ENCODE assay signal across 26 cellular contexts in the genomic region with DNA sequence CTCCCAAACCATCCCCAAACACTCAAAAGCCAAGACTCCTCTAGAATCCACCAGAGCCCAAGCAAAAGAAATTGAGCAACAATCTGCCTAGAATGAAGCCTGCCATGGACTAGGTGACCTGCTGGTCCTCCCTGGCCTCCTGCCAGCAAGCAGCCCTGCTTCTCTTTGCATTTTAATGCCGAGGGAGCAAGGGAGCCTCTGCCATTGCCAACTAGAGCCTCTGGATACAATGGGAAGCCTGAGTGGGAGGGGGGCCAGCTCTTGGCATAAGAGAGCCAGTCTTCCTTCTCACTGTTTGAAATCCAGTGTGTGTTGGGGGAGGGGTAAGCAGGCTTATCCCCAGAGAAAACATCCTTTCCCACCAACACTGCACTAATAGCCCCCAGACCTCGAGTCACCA. TPM values are rescaled to one million over a fixed set of nuclear protein-coding genes. Genes with fewer than 3 reads are reported as not detected.
DNase-seq lines count a peak whose midpoint lies in the region; TF ChIP-seq lines count a peak whose summit lies in the region.
"Had no signal": no experiment of that assay in that cellular context is flagged by ENCODE, and none has a peak within 500 bp of the region (broad histone marks: within the 10 kb centered on the region; RNA-seq: fewer than 3 reads in every experiment).

No MANE protein-coding gene starts in this region.

- peaks cover 64 to 75% of the 10 kb centered on the region in 2 experiments for H3K9me3 Mint-ChIP-seq in H9
- H3K9me3 Mint-ChIP-seq in neural crest cell: no peaks in the 10 kb centered on the region
- H3K9me3 Mint-ChIP-seq in progenitor cell of endocrine pancreas (ENCODE audit: low read depth): peaks cover 3% of the 10 kb centered on the region
- H3K9me3 Mint-ChIP-seq: CD4-positive, alpha-beta T cell; T-helper 2 cell treated with Interferon-gamma antibody and Interleukin-4, amounts not matched to agents 5 μg/mL and 100 μg/mL, for 36 hours had no signal

- peaks cover 2% of the 10 kb centered on the region for H3K27me3 Mint-ChIP-seq in H9 (ENCODE audit: low read depth)
- no peaks in the 10 kb centered on the region for H3K27me3 Mint-ChIP-seq in neural crest cell (ENCODE audit: low read depth)
- no peaks in the 10 kb centered on the region for H3K27me3 Mint-ChIP-seq in progenitor cell of endocrine pancreas
- H3K27me3 Mint-ChIP-seq: CD4-positive, alpha-beta T cell had no signal

- no peak overlapping the region for H2BK12ac ChIP-seq in H9 (ENCODE audit: insufficient read length, low read depth, low read length)

- H2AFZ ChIP-seq in H9 (ENCODE audit: low read length): no peak overlapping the region
- H2AFZ ChIP-seq: GM23248 had no signal

- H3K4me1 ChIP-seq in H9 (ENCODE audit: insufficient read depth, low read length): no peaks in the 10 kb centered on the region; the same call in 1 of the 2 replicates
- H3K4me1 ChIP-seq: ascending aorta, gastrocnemius medialis, psoas muscle, thyroid gland had no signal

- no peak overlapping the region for H2BK20ac ChIP-seq in H9 (ENCODE audit: low read depth, low read length, poor library complexity, severe bottlenecking)

- H3K18ac ChIP-seq in H9 (ENCODE audit: insufficient read length, low read depth, low read length): no peak overlapping the region

- no peak overlapping the region for H3K4me2 ChIP-seq in H9 (ENCODE audit: insufficient read depth, insufficient read length, low read length)

- H3K14ac ChIP-seq in H9 (ENCODE audit: insufficient read depth, low read length): no peak overlapping the region

- H3K4me3 ChIP-seq in fibroblast of pulmonary artery (replicated peaks; ENCODE audit: low read depth, low read length): no peak overlapping the region
- H3K4me3 ChIP-seq: ascending aorta, gastrocnemius medialis, GM23248, psoas muscle, skin epidermis, thyroid gland had no signal

- H3K4me1 Mint-ChIP-seq in H9: peaks cover 26 to 54% of the 10 kb centered on the region in 2 experiments
- H3K4me1 Mint-ChIP-seq in neural crest cell: peaks cover 35% of the 10 kb centered on the region
- H3K4me1 Mint-ChIP-seq in progenitor cell of endocrine pancreas (ENCODE audit: low read depth): peaks cover 8% of the 10 kb centered on the region

- H4K5ac ChIP-seq in H9 (ENCODE audit: insufficient read length, low read depth, low read length): no peak overlapping the region

- TF ChIP-seq CTCF in H9 (conservative IDR thresholded peaks at IDR 0.05) (no peak), fibroblast of pulmonary artery (IDR thresholded peaks at IDR 0.05; ENCODE audit: low read length, missing control alignments) (no peak), neural crest cell (conservative IDR thresholded peaks at IDR 0.05) (no peak), progenitor cell of endocrine pancreas (IDR thresholded peaks at IDR 0.05; ENCODE audit: unreplicated experiment) (no peak)

- peak; percentile 64 for DNase-seq in H9
- DNase-seq in NCI-H345 (lab: John Stamatoyannopoulos, UW): peak; percentile 57
- peak; percentile 11 for DNase-seq in fibroblast of pulmonary artery (ENCODE audit: low read depth)
- no peak for DNase-seq in neural crest cell (ENCODE audit: low read depth, low spot score)
- no peak for DNase-seq in NCI-H526 treated with DMSO at 0.1 percent for 48 hours (lab: John Stamatoyannopoulos, UW)
- no peak for DNase-seq in activated CD4-positive, alpha-beta T cell treated with anti-CD3 and anti-CD28 coated beads for 48 hours
- no peak for DNase-seq in progenitor cell of endocrine pancreas (ENCODE audit: low spot score, unreplicated experiment)
- DNase-seq: activated CD4-positive, CD25-positive, alpha-beta regulatory T cell; activated CD8-positive, alpha-beta T cell treated with anti-CD3 and anti-CD28 coated beads, Interleukin-2, amount 10 ng/mL, durations not matched to agents 7 days and 5 days; activated naive CD4-positive, alpha-beta T cell treated with anti-CD3 and anti-CD28 coated beads, Interleukin-2, amount 50 U/mL, for 16 hours; activated T-cell treated with anti-CD3 and anti-CD28 coated beads, Interleukin-2, amount 50 U/mL, for 1 hour; CD4-positive, alpha-beta T cell; effector CD4-positive, alpha-beta T cell; gastrocnemius medialis; GM23248; NCI-H1048; NCI-H2107; psoas muscle; stimulated activated naive CD4-positive, alpha-beta T cell treated with Interleukin-2 at 50 U/mL for 16 hours; thyroid gland had no signal

- no peak overlapping the region for H2BK5ac ChIP-seq in H9 (ENCODE audit: insufficient read length, low read length)

- no peak overlapping the region for H3T11ph ChIP-seq in H9 (ENCODE audit: low read length)

- no peak overlapping the region for H3K9ac ChIP-seq in H9 (ENCODE audit: extremely low read depth, insufficient read length, low read length)
- H3K9ac ChIP-seq: GM23248 had no signal

- H3K23ac ChIP-seq in H9 (ENCODE audit: insufficient read length, low read depth, low read length): no peak overlapping the region

- H3K4ac ChIP-seq in H9 (ENCODE audit: low read depth, low read length): no peak overlapping the region

- peaks cover 27% of the 10 kb centered on the region for H3K9me3 ChIP-seq in H9 (ENCODE audit: control insufficient read depth, low read depth, low read length)
- H3K9me3 ChIP-seq: ascending aorta, gastrocnemius medialis, psoas muscle, thyroid gland had no signal

- H3K56ac ChIP-seq in H9 (ENCODE audit: insufficient read length, low read depth, low read length): no peak overlapping the region

- no CpG with 5 or more reads among the region's 2 CpGs for WGBS in H9 (ENCODE audit: extremely low coverage, insufficient read length, low lambda C conversion rate)

- H4K20me1 ChIP-seq in H9 (ENCODE audit: control insufficient read depth, insufficient read depth, insufficient read length): no peaks in the 10 kb centered on the region

- no peaks in the 10 kb centered on the region for H3K79me1 ChIP-seq in H9 (ENCODE audit: insufficient read depth, low read depth, low read length, poor library complexity, severe bottlenecking)

- no peaks in the 10 kb centered on the region for H3K27me3 ChIP-seq in H9 (ENCODE audit: insufficient read depth, low read length)
- H3K27me3 ChIP-seq: ascending aorta, thyroid gland had no signal

- H3K4me3 Mint-ChIP-seq in H9: peak overlapping the region; percentile 49 to 63; a peak in 4 of 5 replicates
- peak overlapping the region; percentile 69 for H3K4me3 Mint-ChIP-seq in neural crest cell
- no peak overlapping the region for H3K4me3 Mint-ChIP-seq in progenitor cell of endocrine pancreas (ENCODE audit: low read depth)
- H3K4me3 Mint-ChIP-seq: activated CD8-positive, alpha-beta T cell treated with anti-CD3 and anti-CD28 coated beads, Interleukin-2, amount 10 ng/mL, durations not matched to agents 7 days and 5 days; CD4-positive, alpha-beta T cell; T-helper 2 cell treated with Interferon-gamma antibody and Interleukin-4, amounts not matched to agents 5 μg/mL and 100 μg/mL, for 36 hours had no signal

- no peak overlapping the region for H2BK15ac ChIP-seq in H9 (ENCODE audit: low read depth, low read length)

- H3K23me2 ChIP-seq in H9 (ENCODE audit: insufficient read length, low read depth, low read length, poor library complexity, severe bottlenecking): peaks cover 12% of the 10 kb centered on the region

- H3K27ac ChIP-seq in H9 (ENCODE audit: insufficient read length, low read depth, low read length): no peak overlapping the region
- H3K27ac ChIP-seq: ascending aorta, gastrocnemius medialis, GM23248, psoas muscle, RWPE1, skin epidermis, thyroid gland had no signal

- H3K79me2 ChIP-seq in H9 (ENCODE audit: insufficient read depth, low read length): no peaks in the 10 kb centered on the region

- H3K36me3 Mint-ChIP-seq in H9 (ENCODE audit: insufficient read depth in 1 of 3, low read depth in 3 of 3) (peaks cover 29 to 51% (median 30%) of the 10 kb centered on the region in 3 experiments), neural crest cell (ENCODE audit: low read depth) (peaks cover 7% of the 10 kb centered on the region), progenitor cell of endocrine pancreas (ENCODE audit: insufficient read depth) (peaks cover 2% of the 10 kb centered on the region)

- no peak overlapping the region for H2BK120ac ChIP-seq in H9 (ENCODE audit: low read depth, low read length, poor library complexity, severe bottlenecking)

- H4K91ac ChIP-seq in H9 (ENCODE audit: insufficient read length, low read depth, low read length): no peak overlapping the region

- H3K27ac Mint-ChIP-seq in H9 (peak overlapping the region; percentile 18 to 91 (median 89); a peak in 6 of 7 replicates), neural crest cell (ENCODE audit: unreplicated experiment) (no peak overlapping the region), progenitor cell of endocrine pancreas (no peak overlapping the region)
- H3K27ac Mint-ChIP-seq: activated CD8-positive, alpha-beta T cell treated with anti-CD3 and anti-CD28 coated beads, Interleukin-2, amount 10 ng/mL, durations not matched to agents 7 days and 5 days; CD4-positive, alpha-beta T cell; T-helper 2 cell treated with Interferon-gamma antibody and Interleukin-4, amounts not matched to agents 5 μg/mL and 100 μg/mL, for 36 hours had no signal

- no peak overlapping the region for H2AK5ac ChIP-seq in H9 (ENCODE audit: insufficient read length, low read length)

- H4K8ac ChIP-seq in H9 (replicated peaks; ENCODE audit: insufficient read length, low read depth, low read length): no peak overlapping the region

RNA-seq across cellular contexts. Expression of a gene that starts 1.5 kb away (rescaled TPM):
- total RNA-seq in H9 (2021) (13.9 and 14.1 TPM in 2 replicates), neural crest cell (5.3 and 6.0 TPM in 2 replicates), progenitor cell of endocrine pancreas (2.3 and 2.8 TPM in 2 replicates)
- total RNA-seq: ascending aorta; CD4-positive, alpha-beta T cell; gastrocnemius medialis; GM23248; left lobe of liver; LHCN-M2; psoas muscle; thyroid gland had no signal

RNA-seq across cellular contexts. Expression of a gene that starts 23.0 kb away (rescaled TPM):
- total RNA-seq in H9 (2021) (71.2 and 71.6 TPM in 2 replicates), neural crest cell (54.3 and 65.6 TPM in 2 replicates), progenitor cell of endocrine pancreas (103 and 107 TPM in 2 replicates)

Comparison
In these comparisons a context has a peak if more than half of its experiments do, and no peak if none do; other contexts are left out.
1. DNase-seq: peak in H9 (single experiment), NCI-H345 (single experiment) and fibroblast of pulmonary artery (single experiment); none in neural crest cell (single experiment), NCI-H526 treated with DMSO at 0.1 percent for 48 hours (single experiment), activated CD4-positive, alpha-beta T cell treated with anti-CD3 and anti-CD28 coated beads for 48 hours (single experiment) and progenitor cell of endocrine pancreas (single experiment).
2. H3K27ac Mint-ChIP-seq: peak in H9 (3 of 3); none in neural crest cell (single experiment) and progenitor cell of endocrine pancreas (single experiment).